Comparison of ENCODE assay signal across 8 cellular contexts in the genomic region with DNA sequence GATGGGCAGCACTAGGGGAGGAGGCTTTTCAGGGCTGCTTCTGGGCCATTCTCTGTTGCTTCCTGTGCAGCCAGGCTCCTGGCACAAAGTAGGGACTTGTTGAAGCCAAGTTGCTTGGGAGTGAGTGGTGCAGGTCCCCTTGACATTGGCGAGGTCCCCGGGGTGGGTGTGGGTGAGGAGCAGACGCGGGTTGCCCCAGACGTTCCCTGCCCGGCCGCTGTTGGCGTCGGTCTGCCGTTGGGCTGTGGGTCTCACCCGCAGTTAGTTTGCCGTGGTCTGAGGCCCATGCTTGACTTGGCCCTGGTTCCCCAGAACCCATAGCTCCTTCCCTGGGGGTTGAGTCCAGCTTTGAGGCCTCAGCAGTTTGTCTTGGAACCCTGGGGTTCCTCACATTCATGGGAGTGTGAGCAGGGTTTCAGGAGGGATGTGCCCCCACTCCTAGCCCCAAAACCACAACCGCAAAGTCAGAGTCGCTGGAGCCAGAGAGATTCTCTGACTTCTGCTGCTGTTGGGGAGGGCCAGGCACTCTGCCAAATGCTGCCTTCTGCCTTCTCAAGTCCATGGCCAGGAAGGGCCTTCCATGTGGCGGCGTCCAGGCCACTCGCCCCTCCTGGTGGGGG.
DNase-seq lines count a peak whose midpoint lies in the region; ATAC-seq and FAIRE-seq lines count a peak whose summit lies in the region.

No MANE protein-coding gene starts in this region.

- H3K36me3 ChIP-seq in aorta (ENCODE audit: control insufficient read depth in 1 of 2, insufficient read depth in 2 of 2, low read length in 1 of 2), result no peaks in the 10 kb centered on the region

- intact Hi-C loops in aorta (cut with DNase I), result no loop called here

- DNase-seq in GM18507 (ENCODE audit: extremely low spot score, insufficient read length, low read depth) (no peak), T-helper 2 cell (peak in 3 of 5 experiments; percentile 35 to 79 (median 45)), cerebellum (ENCODE audit: low spot score) (peak; percentile 72), mucosa of gallbladder (ENCODE audit: low spot score) (peak; percentile 79), aorta (peak; percentile 91 to 95), iPS-NIHi7 (ENCODE audit: extremely low spot score) (no peak)

- H3K27ac ChIP-seq in aorta (ENCODE audit: low read depth in 1 of 2, low read length in 2 of 2), result peak overlapping the region in 1 of 2 donors; percentile 48

- peaks cover 2 to 3% of the 10 kb centered on the region in 2 donors for H3K4me1 ChIP-seq in aorta (ENCODE audit: control insufficient read depth in 1 of 2, insufficient read depth in 2 of 2, low read length in 2 of 2)

- 2 to 5% methylated on average over 17 of the region's 17 CpGs for WGBS in aorta, 2 donors

- no peaks in the 10 kb centered on the region for H3K27me3 ChIP-seq in aorta (ENCODE audit: control insufficient read depth in 1 of 2, insufficient read depth in 2 of 2, low read length in 1 of 2)

- no peak overlapping the region for H3K4me3 ChIP-seq in aorta (ENCODE audit: low read length in 2 of 2)

- peak; percentile 91 for FAIRE-seq in GM18507 (lab: Jason Lieb, UNC)

- no peaks in the 10 kb centered on the region for H3K9me3 ChIP-seq in aorta (ENCODE audit: control insufficient read depth, low read length)

- ATAC-seq in aorta (ENCODE audit: low FRiP score) (peak; percentile 9), HG02588 (IDR thresholded peaks at IDR 0.05; ENCODE audit: unreplicated experiment) (no peak), HG03521 (IDR thresholded peaks at IDR 0.05; ENCODE audit: unreplicated experiment) (no peak)

Comparison
In these comparisons a context has a peak if more than half of its experiments do, and no peak if none do; other contexts are left out.
1. DNase-seq: peak in T-helper 2 cell (3 of 5), cerebellum (single experiment), mucosa of gallbladder (single experiment) and aorta (2 of 2); none in GM18507 (single experiment) and iPS-NIHi7 (single experiment).